1 cellular context compared by ENCODE assay signal in the genomic region with DNA sequence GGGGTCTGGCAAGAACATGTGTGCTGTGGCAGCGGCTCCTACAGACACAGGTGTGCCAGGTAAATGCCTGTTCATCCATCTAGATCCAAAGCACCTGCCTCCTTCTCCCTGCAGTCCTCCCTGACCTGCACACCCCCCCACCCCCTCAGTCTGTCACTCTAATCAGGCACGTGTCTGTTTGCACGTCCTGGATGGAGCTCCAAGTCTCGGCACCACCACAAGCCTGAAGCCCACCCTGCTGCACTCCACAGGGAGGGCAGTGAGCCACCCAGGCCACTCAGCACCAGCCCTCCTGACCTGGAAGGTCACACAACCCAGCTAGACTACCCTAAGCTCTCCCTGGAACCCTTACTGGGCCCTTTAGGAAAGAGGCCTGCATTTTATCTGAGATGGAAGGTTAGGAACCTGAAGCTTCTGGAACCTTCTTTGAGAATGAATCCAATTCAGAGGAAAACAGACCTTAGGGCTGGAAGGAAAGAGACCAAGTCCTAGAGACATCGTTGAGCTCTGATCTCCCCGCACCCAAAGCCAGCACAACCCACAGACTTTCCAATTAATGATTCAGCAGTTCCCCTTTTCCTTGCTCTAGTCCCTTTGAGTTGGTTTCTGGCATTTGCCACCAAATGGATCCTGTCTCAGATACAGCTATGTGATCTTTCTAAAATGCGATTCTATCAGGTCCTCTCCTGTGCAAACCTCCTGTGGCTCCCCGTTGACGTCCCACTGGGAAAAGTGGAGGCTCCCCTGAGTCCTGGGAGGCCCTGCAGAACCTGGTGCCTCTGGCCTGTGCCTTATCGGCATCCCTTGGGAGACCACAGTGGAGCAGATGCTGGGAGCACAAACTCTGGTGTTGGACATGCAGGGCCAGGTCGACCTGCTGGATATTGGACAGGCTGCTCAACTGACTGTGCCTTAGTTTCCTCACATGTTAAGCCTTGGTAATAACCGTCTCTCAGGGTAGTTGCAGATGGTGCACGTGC.
TF ChIP-seq lines count a peak whose summit lies in the region.

No MANE protein-coding gene starts in this region.

TF ChIP-seq in GM12878, 131 proteins besides CTCF, POLR2A, EP300 and RAD21:
- TF ChIP-seq MXI1 (IDR thresholded peaks at IDR 0.05; ENCODE audit: low read depth, low read length) (no peak), SPI1 (IDR thresholded peaks at IDR 0.05; ENCODE audit: borderline replicate concordance, insufficient read depth, low read depth, low read length) (peak; percentile 61)
